Comparison of ENCODE assay signal across 10 cellular contexts in genomic region chr15:99447497-99448371, GRCh38.
DNase-seq lines count a peak whose midpoint lies in the region; ATAC-seq and TF ChIP-seq lines count a peak whose summit lies in the region.
"Had no signal": no experiment of that assay in that cellular context is flagged by ENCODE, and none has a peak within 500 bp of the region (broad histone marks: within the 10 kb centered on the region; RNA-seq: fewer than 3 reads in every experiment).

No MANE protein-coding gene starts in this region.

- H2AK5ac ChIP-seq in IMR-90 (ENCODE audit: low read depth, low read length), result no peak overlapping the region

- no peaks in the 10 kb centered on the region for H3K79me1 ChIP-seq in IMR-90 (ENCODE audit: low read depth in 1 of 2, low read length in 2 of 2)

- no peaks in the 10 kb centered on the region for H3K36me3 Mint-ChIP-seq in activated naive CD8-positive, alpha-beta T cell treated with anti-CD3 and anti-CD28 coated beads, Interleukin-2, amount 50 U/mL, for 24 hours (ENCODE audit: low read depth)
- no peaks in the 10 kb centered on the region for H3K36me3 Mint-ChIP-seq in nephron progenitor cell (ENCODE audit: low read depth)

- H4K20me1 ChIP-seq in IMR-90 (ENCODE audit: insufficient read depth, low read length), result no peaks in the 10 kb centered on the region

- no peak overlapping the region for H3K27ac ChIP-seq in IMR-90 (ENCODE audit: insufficient read depth, low read length)
- H3K27ac ChIP-seq: dorsolateral prefrontal cortex, SK-N-MC had no signal

- no peak overlapping the region for H3K56ac ChIP-seq in IMR-90 (ENCODE audit: extremely low read depth, insufficient read depth, low read length)

- peaks cover 8% of the 10 kb centered on the region for H3K4me1 ChIP-seq in IMR-90 (ENCODE audit: control insufficient read depth, insufficient read depth, low read length)

- no peak overlapping the region for H3K4ac ChIP-seq in IMR-90 (ENCODE audit: low read depth, low read length)

- no peak for TF ChIP-seq RAD21 in IMR-90 (IDR thresholded peaks at IDR 0.05; ENCODE audit: low read length)

- no peak overlapping the region for H3K4me2 ChIP-seq in IMR-90 (ENCODE audit: low read depth, low read length)

- H3K9me1 ChIP-seq in IMR-90 (ENCODE audit: insufficient read depth, low read length), result peaks cover 13% of the 10 kb centered on the region

- H3K23ac ChIP-seq in IMR-90 (ENCODE audit: low read depth, low read length), result no peak overlapping the region

- H2BK120ac ChIP-seq in IMR-90 (ENCODE audit: low read depth, low read length), result peak overlapping the region; percentile 28; the same call in 1 of the 2 replicates

- dilution Hi-C loops in IMR-90 (cut with HindIII; ENCODE audit: low sequenced_read_pairs, unreplicated experiment), result no loop called here

- H4K91ac ChIP-seq in IMR-90 (ENCODE audit: insufficient read depth, low read depth, low read length), result no peak overlapping the region; the same call in 1 of the 2 replicates

- 54% methylated on average over 17 of the region's 28 CpGs; no CpG with 5 or more reads in 1 of the 2 experiments for WGBS in IMR-90 (ENCODE audit: extremely low coverage in 2 of 2, insufficient read length in 1 of 2), 2 experiments

- H2AFZ ChIP-seq in IMR-90 (replicated peaks; ENCODE audit: low read length, poor library complexity), result peak overlapping the region; percentile 34

- no peak for TF ChIP-seq POLR2A in IMR-90 (IDR thresholded peaks at IDR 0.05; ENCODE audit: low read depth, low read length)

- H3K9ac ChIP-seq in IMR-90 (ENCODE audit: low read depth, low read length), result no peak overlapping the region

- H2AK9ac ChIP-seq in IMR-90 (replicated peaks; ENCODE audit: low read depth, low read length, poor library complexity), result no peak overlapping the region

- POLR2A ChIA-PET in IMR-90 (lab: Charles Lee; ENCODE audit: unreplicated experiment), result no interaction called here

- peak overlapping the region; percentile 20; the same call in 2 of the 3 replicates for H2BK15ac ChIP-seq in IMR-90 (ENCODE audit: low read depth, low read length)

- H3K27me3 ChIP-seq in IMR-90 (ENCODE audit: control insufficient read depth, insufficient read depth, low read length), result no peaks in the 10 kb centered on the region

- no peak overlapping the region for H3K4me3 Mint-ChIP-seq in activated naive CD8-positive, alpha-beta T cell treated with anti-CD3 and anti-CD28 coated beads, Interleukin-2, amount 50 U/mL, for 24 hours
- no peak overlapping the region for H3K4me3 Mint-ChIP-seq in nephron progenitor cell

- H3K4me1 Mint-ChIP-seq in activated naive CD8-positive, alpha-beta T cell treated with anti-CD3 and anti-CD28 coated beads, Interleukin-2, amount 50 U/mL, for 24 hours, result peaks cover 65% of the 10 kb centered on the region
- peaks cover 24% of the 10 kb centered on the region for H3K4me1 Mint-ChIP-seq in nephron progenitor cell

- H3K27ac Mint-ChIP-seq in activated naive CD8-positive, alpha-beta T cell treated with anti-CD3 and anti-CD28 coated beads, Interleukin-2, amount 50 U/mL, for 24 hours, result no peak overlapping the region
- peak overlapping the region; percentile 50 for H3K27ac Mint-ChIP-seq in nephron progenitor cell

- H3K9me3 Mint-ChIP-seq in activated naive CD8-positive, alpha-beta T cell treated with anti-CD3 and anti-CD28 coated beads, Interleukin-2, amount 50 U/mL, for 24 hours, result no peaks in the 10 kb centered on the region
- H3K9me3 Mint-ChIP-seq in nephron progenitor cell, result no peaks in the 10 kb centered on the region

- no peak overlapping the region for H3K4me3 ChIP-seq in IMR-90 (ENCODE audit: insufficient read depth, low read depth, low read length)
- H3K4me3 ChIP-seq: dorsolateral prefrontal cortex, SK-N-MC had no signal

- CTCF ChIA-PET in IMR-90 (lab: Yijun Ruan, JAX), result no interaction called here

- TF ChIP-seq CTCF in IMR-90 (conservative IDR thresholded peaks at IDR 0.05; ENCODE audit: low read depth, low read length) (no peak), nephron progenitor cell (IDR thresholded peaks at IDR 0.05) (no peak)

- no peak overlapping the region for H2BK5ac ChIP-seq in IMR-90 (ENCODE audit: low read depth, low read length, poor library complexity, severe bottlenecking)

- intact Hi-C loops in IMR-90 (cut with micrococcal nuclease), result no loop called here

- H3K18ac ChIP-seq in IMR-90 (ENCODE audit: low read depth, low read length), result peak overlapping the region; percentile 38; the same call in 1 of the 2 replicates

- peak; percentile 1 for DNase-seq in NCI-H2107 (lab: John Stamatoyannopoulos, UW)
- no peak for DNase-seq in NCI-H2107 treated with DMSO at 0.1 percent for 48 hours (lab: John Stamatoyannopoulos, UW; ENCODE audit: unreplicated experiment)
- DNase-seq in IMR-90, result no peak
- peak; percentile 48 for DNase-seq in activated naive CD8-positive, alpha-beta T cell treated with anti-CD3 and anti-CD28 coated beads, Interleukin-2, amount 50 U/mL, for 24 hours
- peak; percentile 61 for DNase-seq in nephron progenitor cell
- no peak for DNase-seq in HT-29 (ENCODE audit: low spot score)
- no peak for DNase-seq in NCI-H1930 (lab: John Stamatoyannopoulos, UW)
- DNase-seq in HuH-7.5 (ENCODE audit: low spot score), result no peak

- in situ Hi-C loops in IMR-90 (cut with MboI; ENCODE audit: low sequenced_read_pairs), result no loop called here

- no peak overlapping the region for H2BK20ac ChIP-seq in IMR-90 (ENCODE audit: low read depth, low read length)

- H3K27me3 Mint-ChIP-seq in activated naive CD8-positive, alpha-beta T cell treated with anti-CD3 and anti-CD28 coated beads, Interleukin-2, amount 50 U/mL, for 24 hours, result no peaks in the 10 kb centered on the region
- peaks cover 3% of the 10 kb centered on the region for H3K27me3 Mint-ChIP-seq in nephron progenitor cell (ENCODE audit: low read depth, poor library complexity)

- H4K8ac ChIP-seq in IMR-90 (ENCODE audit: low read depth in 2 of 2, low read length in 2 of 2), result no peak overlapping the region; a peak in 1 of 4 replicates

- H3K36me3 ChIP-seq in IMR-90 (ENCODE audit: control insufficient read depth, insufficient read depth, low read length), result no peaks in the 10 kb centered on the region

- no peak overlapping the region for H3K14ac ChIP-seq in IMR-90 (replicated peaks; ENCODE audit: low read depth, low read length)

- H3K9me3 ChIP-seq in IMR-90 (ENCODE audit: control insufficient read depth, insufficient read depth, low read length), result no peaks in the 10 kb centered on the region

- ATAC-seq in IMR-90 (ENCODE audit: low read depth), result no peak
- no peak for ATAC-seq in activated naive CD8-positive, alpha-beta T cell treated with anti-CD3 and anti-CD28 coated beads, Interleukin-2, amount 50 U/mL, for 24 hours

- H4K5ac ChIP-seq in IMR-90 (ENCODE audit: low read depth, low read length), result no peak overlapping the region; the same call in 1 of the 2 replicates

- BruUV-seq in IMR-90 (replicated peaks; lab: Mats Ljungman, UMichigan), result no TSS peak

TF ChIP-seq in IMR-90, 13 proteins besides CTCF, POLR2A, EP300 and RAD21:
- TF ChIP-seq CEBPB (IDR thresholded peaks at IDR 0.05; ENCODE audit: low read depth, low read length), result no peak
- TF ChIP-seq USF2 (IDR thresholded peaks at IDR 0.05; ENCODE audit: low read depth, low read length), result no peak
- TF ChIP-seq RCOR1 (IDR thresholded peaks at IDR 0.05; ENCODE audit: insufficient replicate concordance, low read length), result no peak
- no peak for TF ChIP-seq BHLHE40 (IDR thresholded peaks at IDR 0.05; ENCODE audit: low read depth, low read length)
- no peak for TF ChIP-seq FOS (IDR thresholded peaks at IDR 0.05; ENCODE audit: low read depth, low read length)
- no peak for TF ChIP-seq RFX5 (IDR thresholded peaks at IDR 0.05; ENCODE audit: low read depth, low read length)
- TF ChIP-seq MXI1 (IDR thresholded peaks at IDR 0.05; ENCODE audit: borderline replicate concordance, low read depth, low read length), result no peak
- TF ChIP-seq MAFK (IDR thresholded peaks at IDR 0.05; ENCODE audit: low read depth, low read length), result no peak
- TF ChIP-seq CHD1 (IDR thresholded peaks at IDR 0.05; ENCODE audit: low read depth, low read length), result no peak
- TF ChIP-seq MAZ (IDR thresholded peaks at IDR 0.05; ENCODE audit: borderline replicate concordance, low read depth, low read length), result no peak
- no peak for TF ChIP-seq ELK1 (IDR thresholded peaks at IDR 0.05; ENCODE audit: borderline replicate concordance, low read depth, low read length)
- no peak for TF ChIP-seq SMC3 (IDR thresholded peaks at IDR 0.05; ENCODE audit: low read depth, low read length)
- TF ChIP-seq NFE2L2 (IDR thresholded peaks at IDR 0.05; ENCODE audit: low read depth, low read length), result no peak

Comparison
In these comparisons a context has a peak if more than half of its experiments do, and no peak if none do; other contexts are left out.
1. DNase-seq: peak in NCI-H2107 (single experiment), activated naive CD8-positive, alpha-beta T cell treated with anti-CD3 and anti-CD28 coated beads, Interleukin-2, amount 50 U/mL, for 24 hours (single experiment) and nephron progenitor cell (single experiment); none in NCI-H2107 treated with DMSO at 0.1 percent for 48 hours (single experiment), IMR-90 (single experiment), HT-29 (single experiment), NCI-H1930 (0 of 2) and HuH-7.5 (single experiment).